In genomic region chr5:34684281-34684979, GRCh38 we compare ENCODE assay signal across 9 cellular contexts. TPM values are rescaled to one million over a fixed set of nuclear protein-coding genes. Genes with fewer than 3 reads are reported as not detected.
DNase-seq lines count a peak whose midpoint lies in the region; ATAC-seq and TF ChIP-seq lines count a peak whose summit lies in the region.
"Had no signal": no experiment of that assay in that cellular context is flagged by ENCODE, and none has a peak within 500 bp of the region (broad histone marks: within the 10 kb centered on the region; RNA-seq: fewer than 3 reads in every experiment).

No MANE protein-coding gene starts in this region.

- no peaks in the 10 kb centered on the region for H3K36me3 ChIP-seq in body of pancreas (replicated peaks in 1 of 2; ENCODE audit: insufficient read depth in 1 of 2, low read depth in 2 of 2)
- H3K36me3 ChIP-seq in mesodermal cell (ENCODE audit: control insufficient read depth, insufficient read depth, low read length), result peaks cover 42% of the 10 kb centered on the region

- no peak for TF ChIP-seq POLR2A in body of pancreas (IDR thresholded peaks at IDR 0.05)

- intact Hi-C loops in body of pancreas (cut with DNase I), result no loop called here

- 45 to 61% methylated on average over 4 of the region's 4 CpGs for WGBS in body of pancreas, 2 donors
- 40 to 57% methylated on average over 3 to 4 of the region's 4 CpGs for WGBS in mesodermal cell (ENCODE audit: insufficient coverage in 2 of 2), 2 experiments

- TF ChIP-seq CTCF in body of pancreas (IDR thresholded peaks at IDR 0.05), result peak in 1 of 7 experiments; percentile 15

- ATAC-seq in body of pancreas (peak; percentile 16), GM19455 (IDR thresholded peaks at IDR 0.05; ENCODE audit: unreplicated experiment) (no peak), HG03175 (IDR thresholded peaks at IDR 0.05; ENCODE audit: unreplicated experiment) (no peak)

- H3K27me3 ChIP-seq in body of pancreas, result no peaks in the 10 kb centered on the region

- H3K4me1 ChIP-seq in body of pancreas (peaks cover 48% of the 10 kb centered on the region), mesodermal cell (ENCODE audit: control insufficient read depth, insufficient read depth, low read length, poor library complexity, severe bottlenecking) (peaks cover 40% of the 10 kb centered on the region)

- DNase-seq in DMS 273 treated with DMSO at 0.1 percent for 48 hours (lab: John Stamatoyannopoulos, UW) (peak; percentile 3), NCI-H1417 (lab: John Stamatoyannopoulos, UW) (peak in 2 of 3 experiments; percentile 91 to 98), body of pancreas (peak in 3 of 4 donors; percentile 12 to 48 (median 48)), amniotic stem cell (lab: John Stamatoyannopoulos, UW) (no peak), HUDEP-2 (lab: John Stamatoyannopoulos, UW; ENCODE audit: unreplicated experiment in 76 of 76) (no peak)

- H3K27ac ChIP-seq in body of pancreas (peak overlapping the region in 2 of 4 donors; percentile 9 to 57), mesodermal cell (ENCODE audit: low read depth, low read length, severe bottlenecking) (peak overlapping the region; percentile 95)
- H3K27ac ChIP-seq: HL-60 had no signal

- H3K9me3 ChIP-seq in body of pancreas, result no peaks in the 10 kb centered on the region
- no peaks in the 10 kb centered on the region for H3K9me3 ChIP-seq in mesodermal cell (ENCODE audit: control insufficient read depth, low read length)

- H3K4me3 ChIP-seq in body of pancreas (no peak overlapping the region), mesodermal cell (ENCODE audit: extremely low read depth, insufficient read depth, low read length, poor library complexity, severe bottlenecking) (no peak overlapping the region)

RNA-seq across cellular contexts. Expression of gene RAI14, which starts 28.3 kb away (rescaled TPM):
- 10 to 100 TPM; 25.7 to 27.5 TPM for total RNA-seq in body of pancreas
- 76.7 TPM for polyA plus RNA-seq in mesodermal cell (2013, experiment 1 of 2)
- polyA plus RNA-seq in mesodermal cell (2013, experiment 2 of 2), result 79.3 TPM

Comparison
In these comparisons a context has a peak if more than half of its experiments do, and no peak if none do; other contexts are left out.
1. DNase-seq: peak in DMS 273 treated with DMSO at 0.1 percent for 48 hours (single experiment), NCI-H1417 (2 of 3) and body of pancreas (3 of 4); none in amniotic stem cell (single experiment) and HUDEP-2 (0 of 76).